34 cellular contexts compared by ENCODE assay signal in the genomic region with DNA sequence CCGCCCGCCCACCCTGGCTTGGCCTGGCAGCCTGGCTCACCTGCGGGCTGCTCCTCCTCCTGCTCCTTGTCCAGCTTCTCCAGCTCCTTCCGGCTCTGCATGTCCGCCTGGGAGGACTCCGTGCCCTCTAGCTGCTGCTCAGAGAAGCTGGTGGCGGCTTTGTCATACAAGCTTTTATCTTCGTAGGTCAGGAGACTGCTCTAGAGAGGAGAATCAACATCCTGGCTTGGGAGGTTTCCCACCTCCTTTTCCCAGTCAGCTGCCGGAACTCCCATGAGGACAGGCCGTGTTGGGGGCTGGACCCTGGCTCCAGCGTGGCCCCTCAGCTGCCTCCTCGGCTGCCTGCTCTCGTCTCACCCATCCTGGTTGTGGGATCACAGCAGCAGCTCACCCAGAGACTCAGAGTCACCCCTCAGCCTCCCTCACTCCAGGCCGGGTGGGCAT. TPM values are rescaled to one million over a fixed set of nuclear protein-coding genes. Genes with fewer than 3 reads are reported as not detected.
"Had no signal": no experiment of that assay in that cellular context is flagged by ENCODE, and none has a peak within 500 bp of the region (broad histone marks: within the 10 kb centered on the region; RNA-seq: fewer than 3 reads in every experiment).

No MANE protein-coding gene starts in this region.

- H3K9me3 Mint-ChIP-seq: activated naive CD8-positive, alpha-beta T cell treated with anti-CD3 and anti-CD28 coated beads, Interleukin-2, amount 10 ng/mL, durations not matched to agents 7 days and 5 days had no signal

- H3K27ac Mint-ChIP-seq: activated CD4-positive, alpha-beta T cell treated with anti-CD3 and anti-CD28 coated beads, Interleukin-2, amount 10 ng/mL, durations not matched to agents 24 days and 14 days; activated naive CD8-positive, alpha-beta T cell treated with anti-CD3 and anti-CD28 coated beads, Interleukin-2, amount 10 ng/mL, durations not matched to agents 7 days and 5 days; activated T-helper 1 cell treated with anti-CD3 and anti-CD28 coated beads, Interleukin-12 subunit alpha, Interleukin-12 subunit beta, Interleukin-2, Interleukin-4 antibody, amounts not matched to agents 30 ng/mL and 10 ng/mL and 1 ng/mL, durations not matched to agents 14 hours and 24 hours and 36 hours; brain had no signal

- DNase-seq: activated CD4-positive, alpha-beta memory T cell treated with anti-CD3 and anti-CD28 coated beads for 36 hours; activated CD4-positive, alpha-beta T cell treated with anti-CD3 and anti-CD28 coated beads, Interleukin-2, amount 10 ng/mL, durations not matched to agents 24 days and 14 days; activated CD8-positive, alpha-beta memory T cell treated with anti-CD3 and anti-CD28 coated beads, Interleukin-2, amount 50 U/mL, for 4 hours; activated gamma-delta T cell; activated naive CD4-positive, alpha-beta T cell treated with anti-CD3 and anti-CD28 coated beads, Interleukin-2, amount 10 ng/mL, durations not matched to agents 7 days and 5 days; activated naive CD8-positive, alpha-beta T cell treated with anti-CD3 and anti-CD28 coated beads, Interleukin-2, amount 10 ng/mL, durations not matched to agents 7 days and 5 days; activated T-cell treated with anti-CD3 and anti-CD28 coated beads, Interleukin-2, amount 50 U/mL, for 1 hour; cerebellar nuclear complex; dorsolateral prefrontal cortex; effector memory CD4-positive, alpha-beta T cell; heart right ventricle; kidney glomerular epithelial cell; lower lobe of right lung; mesenchymal stem cell; nephron progenitor cell; ovary; stimulated activated CD4-positive, alpha-beta T cell treated with anti-CD3 and anti-CD28 coated beads, Interleukin-12 subunit alpha, Interleukin-12 subunit beta, amount 100 ng/mL, for 4 hours; stimulated activated CD4-positive, alpha-beta T cell treated with anti-CD3 and anti-CD28 coated beads, Interleukin-4, amount 100 ng/mL, for 1 hour; T-helper 9 cell; trophoblast cell; uterus had no signal

- ATAC-seq: heart right ventricle, left lung, sciatic nerve had no signal

- H3K9me3 ChIP-seq: ascending aorta, lower lobe of right lung, ovary, thoracic aorta, uterus had no signal

- H3K4me3 Mint-ChIP-seq: activated CD4-positive, alpha-beta memory T cell treated with anti-CD3 and anti-CD28 coated beads for 36 hours; activated CD4-positive, alpha-beta T cell treated with anti-CD3 and anti-CD28 coated beads, Interleukin-2, amount 10 ng/mL, durations not matched to agents 24 days and 14 days; activated naive CD4-positive, alpha-beta T cell treated with anti-CD3 and anti-CD28 coated beads, Interleukin-2, amount 10 ng/mL, durations not matched to agents 7 days and 5 days; activated naive CD8-positive, alpha-beta T cell treated with anti-CD3 and anti-CD28 coated beads, Interleukin-2, amount 10 ng/mL, durations not matched to agents 7 days and 5 days; activated T-helper 1 cell treated with anti-CD3 and anti-CD28 coated beads, Interleukin-12 subunit alpha, Interleukin-12 subunit beta, Interleukin-2, Interleukin-4 antibody, amounts not matched to agents 30 ng/mL and 10 ng/mL and 1 ng/mL, durations not matched to agents 14 hours and 24 hours and 36 hours; brain; nephron progenitor cell; stimulated activated naive CD8-positive, alpha-beta T cell treated with anti-CD3 and anti-CD28 coated beads, Interleukin-15, Interleukin-2, amounts not matched to agents 100 ng/mL and 50 ng/mL, for 24 hours had no signal

- H3K4me1 Mint-ChIP-seq: activated CD4-positive, alpha-beta T cell treated with anti-CD3 and anti-CD28 coated beads, Interleukin-2, amount 10 ng/mL, durations not matched to agents 24 days and 14 days; activated naive CD8-positive, alpha-beta T cell treated with anti-CD3 and anti-CD28 coated beads, Interleukin-2, amount 10 ng/mL, durations not matched to agents 7 days and 5 days had no signal

- H3K36me3 Mint-ChIP-seq: activated CD4-positive, alpha-beta memory T cell treated with anti-CD3 and anti-CD28 coated beads for 36 hours; activated naive CD4-positive, alpha-beta T cell treated with anti-CD3 and anti-CD28 coated beads, Interleukin-2, amount 10 ng/mL, durations not matched to agents 7 days and 5 days; activated naive CD8-positive, alpha-beta T cell treated with anti-CD3 and anti-CD28 coated beads, Interleukin-2, amount 10 ng/mL, durations not matched to agents 7 days and 5 days; brain had no signal

RNA-seq across cellular contexts. Expression of gene TMEM52, which starts 36.6 kb away (rescaled TPM):
- total RNA-seq: activated naive CD8-positive, alpha-beta T cell treated with anti-CD3 and anti-CD28 coated beads, Interleukin-2, amount 10 ng/mL, durations not matched to agents 7 days and 5 days; ascending aorta; T-helper 1 cell treated with Interleukin-12 subunit alpha and Interleukin-12 subunit beta and Interleukin-4 antibody, amounts not matched to agents 30 ng/mL and 1 ng/mL, for 36 hours; thoracic aorta had no signal

RNA-seq across cellular contexts. Expression of gene CALML6, which starts 40.6 kb away (rescaled TPM):
- total RNA-seq: activated CD4-positive, alpha-beta T cell treated with anti-CD3 and anti-CD28 coated beads, Interleukin-2, amount 10 ng/mL, durations not matched to agents 24 days and 14 days; ascending aorta; lower lobe of right lung; T-helper 1 cell treated with Interleukin-12 subunit alpha and Interleukin-12 subunit beta and Interleukin-4 antibody, amounts not matched to agents 30 ng/mL and 1 ng/mL, for 36 hours; thoracic aorta had no signal

RNA-seq across cellular contexts. Expression of gene CFAP74, which starts 47.9 kb away (rescaled TPM):
- total RNA-seq: activated CD4-positive, alpha-beta memory T cell treated with anti-CD3 and anti-CD28 coated beads for 36 hours; activated CD4-positive, alpha-beta T cell treated with anti-CD3 and anti-CD28 coated beads, Interleukin-2, amount 10 ng/mL, durations not matched to agents 24 days and 14 days; activated CD8-positive, alpha-beta memory T cell treated with anti-CD3 and anti-CD28 coated beads for 36 hours; activated naive CD8-positive, alpha-beta T cell treated with anti-CD3 and anti-CD28 coated beads, Interleukin-2, amount 10 ng/mL, durations not matched to agents 7 days and 5 days; activated T-helper 1 cell treated with anti-CD3 and anti-CD28 coated beads, Interleukin-12 subunit alpha, Interleukin-12 subunit beta, Interleukin-2, Interleukin-4 antibody, amounts not matched to agents 30 ng/mL and 10 ng/mL and 1 ng/mL, durations not matched to agents 14 hours and 24 hours and 36 hours; ascending aorta; fibroblast of lung; fibroblast of villous mesenchyme; heart right ventricle; mucosa of gallbladder; renal cortical epithelial cell; T-helper 1 cell treated with Interleukin-12 subunit alpha and Interleukin-12 subunit beta and Interleukin-4 antibody, amounts not matched to agents 30 ng/mL and 1 ng/mL, for 36 hours; thoracic aorta had no signal
